Comparison of ENCODE assay signal across 21 cellular contexts in the genomic region with DNA sequence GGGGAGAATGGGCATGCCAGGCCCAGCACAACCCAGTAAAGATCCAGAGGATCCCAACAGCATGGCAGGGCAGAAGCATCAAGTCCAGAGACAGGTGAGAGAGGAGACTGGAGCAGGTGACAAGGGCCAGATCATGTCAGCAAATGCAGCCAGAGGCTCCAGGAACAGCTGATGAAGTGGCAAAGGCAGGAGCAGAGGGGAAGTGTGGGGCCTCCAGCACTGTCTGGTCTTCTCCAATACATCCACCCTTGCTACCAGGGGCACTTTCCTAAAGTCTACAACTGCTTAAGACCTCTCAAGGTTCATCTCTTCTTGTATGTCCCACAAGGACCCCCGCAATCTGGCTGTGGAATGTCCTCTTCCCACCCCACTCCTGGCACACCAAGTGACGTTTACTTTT. TPM values are rescaled to one million over a fixed set of nuclear protein-coding genes. Genes with fewer than 3 reads are reported as not detected.
DNase-seq lines count a peak whose midpoint lies in the region; ATAC-seq and TF ChIP-seq lines count a peak whose summit lies in the region.
"Had no signal": no experiment of that assay in that cellular context is flagged by ENCODE, and none has a peak within 500 bp of the region (broad histone marks: within the 10 kb centered on the region; RNA-seq: fewer than 3 reads in every experiment).

No MANE protein-coding gene starts in this region.

- no peak overlapping the region for H3K4me3 Mint-ChIP-seq in nephron
- no peak overlapping the region for H3K4me3 Mint-ChIP-seq in stimulated activated memory B cell treated with anti-CD40 and anti-IgM and Interleukin-4, amounts not matched to agents 10 μg/mL and 1 μg/mL and 100 μg/mL, for 72 hours
- H3K4me3 Mint-ChIP-seq: CD4-positive, alpha-beta T cell; CD8-positive, alpha-beta memory T cell; HFFc6 had no signal

- H3K27me3 ChIP-seq in neuronal stem cell (ENCODE audit: control insufficient read depth in 3 of 3, insufficient read depth in 3 of 3, low read depth in 1 of 3, low read length in 3 of 3) (peaks cover 0 to 21% (median 0%) of the 10 kb centered on the region in 3 experiments), upper lobe of left lung (no peaks in the 10 kb centered on the region)
- H3K27me3 ChIP-seq: BE2C; BLaER1 treated with 17β-estradiol and CSF1 and Interleukin-3, amounts not matched to agents 10 nM and 100 nM had no signal

- no peaks in the 10 kb centered on the region for H3K9me3 ChIP-seq in neuronal stem cell (replicated peaks in 1 of 2; ENCODE audit: control insufficient read depth in 2 of 2, insufficient read depth in 1 of 2, low read depth in 1 of 2, low read length in 2 of 2)
- no peaks in the 10 kb centered on the region for H3K9me3 ChIP-seq in upper lobe of left lung
- H3K9me3 ChIP-seq: A549; BE2C; BLaER1 treated with 17β-estradiol and CSF1 and Interleukin-3, amounts not matched to agents 10 nM and 100 nM; HAP-1 had no signal

- H2BK12ac ChIP-seq in neuronal stem cell (ENCODE audit: low read length) = no peak overlapping the region

- DNase-seq in SK-N-DZ (ENCODE audit: low spot score) = peak; percentile 62
- no peak for DNase-seq in neuronal stem cell (ENCODE audit: low spot score)
- DNase-seq in DMS79 (lab: John Stamatoyannopoulos, UW) = no peak
- no peak for DNase-seq in upper lobe of left lung
- DNase-seq: 8988T; ACHN; AML-193; Calu3; CD4-positive, alpha-beta T cell; CD8-positive, alpha-beta memory T cell; DMS53; DND-41; GOT3; HFFc6 had no signal

- no peaks in the 10 kb centered on the region for H3K79me1 ChIP-seq in neuronal stem cell (ENCODE audit: low read depth, low read length)

- peak overlapping the region; percentile 18 to 70 (median 69) for H3K27ac Mint-ChIP-seq in nephron
- H3K27ac Mint-ChIP-seq in stimulated activated memory B cell treated with anti-CD40 and anti-IgM and Interleukin-4, amounts not matched to agents 10 μg/mL and 1 μg/mL and 100 μg/mL, for 72 hours = no peak overlapping the region
- H3K27ac Mint-ChIP-seq: CD4-positive, alpha-beta T cell; HFFc6 had no signal

- no peak for ATAC-seq in stimulated activated memory B cell treated with anti-CD40 and anti-IgM and Interleukin-4, amounts not matched to agents 10 μg/mL and 1 μg/mL and 100 μg/mL, for 72 hours
- ATAC-seq in upper lobe of left lung (ENCODE audit: low FRiP score in 2 of 2) = no peak
- ATAC-seq: A549 had no signal

- no peaks in the 10 kb centered on the region for H3K4me1 ChIP-seq in neuronal stem cell (ENCODE audit: control insufficient read depth in 2 of 2, insufficient read depth in 1 of 2, low read depth in 1 of 2, low read length in 2 of 2)
- H3K4me1 ChIP-seq in upper lobe of left lung = no peaks in the 10 kb centered on the region
- H3K4me1 ChIP-seq: A549; BLaER1 treated with 17β-estradiol and CSF1 and Interleukin-3, amounts not matched to agents 10 nM and 100 nM; HAP-1 had no signal

- peak overlapping the region; percentile 20 for H3K18ac ChIP-seq in neuronal stem cell (ENCODE audit: low read length)

- no CpG with 5 or more reads among the region's 2 CpGs for WGBS in neuronal stem cell (ENCODE audit: extremely low coverage in 2 of 2, insufficient read length in 2 of 2, insufficient replicate concordance in 1 of 2), 2 donors
- WGBS in upper lobe of left lung, 2 donors = 71 to 78% methylated on average over 2 of the region's 2 CpGs

- H3K4me1 Mint-ChIP-seq in nephron = peaks cover 26% of the 10 kb centered on the region
- H3K4me1 Mint-ChIP-seq in stimulated activated memory B cell treated with anti-CD40 and anti-IgM and Interleukin-4, amounts not matched to agents 10 μg/mL and 1 μg/mL and 100 μg/mL, for 72 hours = no peaks in the 10 kb centered on the region
- H3K4me1 Mint-ChIP-seq: CD14-positive monocyte; CD8-positive, alpha-beta memory T cell had no signal

- no peak overlapping the region for H2AFZ ChIP-seq in neuronal stem cell (ENCODE audit: low read length)

- no peak for TF ChIP-seq CTCF in nephron (IDR thresholded peaks at IDR 0.05; ENCODE audit: unreplicated experiment in 3 of 3)
- no peak for TF ChIP-seq CTCF in upper lobe of left lung (IDR thresholded peaks at IDR 0.05)

- H3K9me3 Mint-ChIP-seq in nephron = no peaks in the 10 kb centered on the region
- H3K9me3 Mint-ChIP-seq in stimulated activated memory B cell treated with anti-CD40 and anti-IgM and Interleukin-4, amounts not matched to agents 10 μg/mL and 1 μg/mL and 100 μg/mL, for 72 hours = no peaks in the 10 kb centered on the region
- H3K9me3 Mint-ChIP-seq: CD4-positive, alpha-beta T cell; CD8-positive, alpha-beta memory T cell; HFFc6 had no signal

- no peak overlapping the region for H3K9ac ChIP-seq in neuronal stem cell (ENCODE audit: low read depth, low read length, poor library complexity)
- H3K9ac ChIP-seq: BLaER1 treated with 17β-estradiol and CSF1 and Interleukin-3, amounts not matched to agents 10 nM and 100 nM had no signal

- no peak overlapping the region for H4K91ac ChIP-seq in neuronal stem cell (ENCODE audit: low read depth, low read length, poor library complexity)

- H3K4me2 ChIP-seq in neuronal stem cell (ENCODE audit: insufficient read depth, low read length, poor library complexity, severe bottlenecking) = no peak overlapping the region
- H3K4me2 ChIP-seq: A549; BLaER1 treated with 17β-estradiol and CSF1 and Interleukin-3, amounts not matched to agents 10 nM and 100 nM had no signal

- no peak for TF ChIP-seq EP300 in upper lobe of left lung (IDR thresholded peaks at IDR 0.05)

- no peak overlapping the region for H3K23ac ChIP-seq in neuronal stem cell (ENCODE audit: low read depth, low read length, poor library complexity)

- no peak overlapping the region for H2BK120ac ChIP-seq in neuronal stem cell (ENCODE audit: low read depth, low read length)

- TF ChIP-seq POLR2A in upper lobe of left lung (IDR thresholded peaks at IDR 0.05) = no peak

- no peak overlapping the region for H4K8ac ChIP-seq in neuronal stem cell (ENCODE audit: low read depth, low read length)

- H3K27me3 Mint-ChIP-seq in nephron (ENCODE audit: low read depth) = peaks cover 7% of the 10 kb centered on the region
- peaks cover 8% of the 10 kb centered on the region for H3K27me3 Mint-ChIP-seq in stimulated activated memory B cell treated with anti-CD40 and anti-IgM and Interleukin-4, amounts not matched to agents 10 μg/mL and 1 μg/mL and 100 μg/mL, for 72 hours

- H3K4me3 ChIP-seq in neuronal stem cell (ENCODE audit: low read length in 2 of 2) (no peak overlapping the region), upper lobe of left lung (no peak overlapping the region)
- H3K4me3 ChIP-seq: A549; BLaER1 treated with 17β-estradiol and CSF1 and Interleukin-3, amounts not matched to agents 10 nM and 100 nM; HAP-1 had no signal

- H2BK5ac ChIP-seq in neuronal stem cell (ENCODE audit: low read length) = no peak overlapping the region

- H3K27ac ChIP-seq in neuronal stem cell (replicated peaks; ENCODE audit: low read length) (no peak overlapping the region), upper lobe of left lung (no peak overlapping the region)
- H3K27ac ChIP-seq: A549; BLaER1 treated with 17β-estradiol and CSF1 and Interleukin-3, amounts not matched to agents 10 nM and 100 nM had no signal

- H2AK5ac ChIP-seq in neuronal stem cell (ENCODE audit: low read depth, low read length) = no peak overlapping the region

- no peak overlapping the region for H3K4ac ChIP-seq in neuronal stem cell (ENCODE audit: low read length)

- H3K14ac ChIP-seq in neuronal stem cell (ENCODE audit: low read length) = no peak overlapping the region

- no peaks in the 10 kb centered on the region for H3K36me3 Mint-ChIP-seq in nephron (ENCODE audit: low read depth)
- no peaks in the 10 kb centered on the region for H3K36me3 Mint-ChIP-seq in stimulated activated memory B cell treated with anti-CD40 and anti-IgM and Interleukin-4, amounts not matched to agents 10 μg/mL and 1 μg/mL and 100 μg/mL, for 72 hours
- H3K36me3 Mint-ChIP-seq: CD14-positive monocyte; CD8-positive, alpha-beta memory T cell had no signal

- no peaks in the 10 kb centered on the region for H3K36me3 ChIP-seq in neuronal stem cell (replicated peaks in 1 of 2; ENCODE audit: control insufficient read depth in 2 of 2, insufficient read depth in 2 of 2, low read length in 2 of 2)
- H3K36me3 ChIP-seq in upper lobe of left lung = no peaks in the 10 kb centered on the region
- H3K36me3 ChIP-seq: BLaER1 treated with 17β-estradiol and CSF1 and Interleukin-3, amounts not matched to agents 10 nM and 100 nM; HAP-1 had no signal

- H2BK15ac ChIP-seq in neuronal stem cell (ENCODE audit: low read length) = no peak overlapping the region

RNA-seq across cellular contexts. Expression of a gene that starts 17.4 kb away (rescaled TPM):
- polyA plus RNA-seq in SK-N-DZ (2014; cell fraction: cytosol; rRNA removed) = 30.8 and 34.2 TPM in 2 replicates
- 26.5 and 29.2 TPM in 2 replicates for polyA plus RNA-seq in SK-N-DZ (2014; cell fraction: nucleus; rRNA removed)
- polyA plus RNA-seq in neuronal stem cell (2013, experiment 1 of 2) = 0.33 TPM
- 0.29 TPM for polyA plus RNA-seq in neuronal stem cell (2013, experiment 2 of 2)
- under 1 TPM in 1 of 6 donors, not detected in 5; 0.10 TPM for total RNA-seq in upper lobe of left lung
- total RNA-seq: Calu3; CD8-positive, alpha-beta memory T cell; HFFc6 had no signal
- polyA plus RNA-seq: A549; CD14-positive monocyte; CD8-positive, alpha-beta memory T cell had no signal
